ENCODE assay signal across 8 cellular contexts in the genomic region with DNA sequence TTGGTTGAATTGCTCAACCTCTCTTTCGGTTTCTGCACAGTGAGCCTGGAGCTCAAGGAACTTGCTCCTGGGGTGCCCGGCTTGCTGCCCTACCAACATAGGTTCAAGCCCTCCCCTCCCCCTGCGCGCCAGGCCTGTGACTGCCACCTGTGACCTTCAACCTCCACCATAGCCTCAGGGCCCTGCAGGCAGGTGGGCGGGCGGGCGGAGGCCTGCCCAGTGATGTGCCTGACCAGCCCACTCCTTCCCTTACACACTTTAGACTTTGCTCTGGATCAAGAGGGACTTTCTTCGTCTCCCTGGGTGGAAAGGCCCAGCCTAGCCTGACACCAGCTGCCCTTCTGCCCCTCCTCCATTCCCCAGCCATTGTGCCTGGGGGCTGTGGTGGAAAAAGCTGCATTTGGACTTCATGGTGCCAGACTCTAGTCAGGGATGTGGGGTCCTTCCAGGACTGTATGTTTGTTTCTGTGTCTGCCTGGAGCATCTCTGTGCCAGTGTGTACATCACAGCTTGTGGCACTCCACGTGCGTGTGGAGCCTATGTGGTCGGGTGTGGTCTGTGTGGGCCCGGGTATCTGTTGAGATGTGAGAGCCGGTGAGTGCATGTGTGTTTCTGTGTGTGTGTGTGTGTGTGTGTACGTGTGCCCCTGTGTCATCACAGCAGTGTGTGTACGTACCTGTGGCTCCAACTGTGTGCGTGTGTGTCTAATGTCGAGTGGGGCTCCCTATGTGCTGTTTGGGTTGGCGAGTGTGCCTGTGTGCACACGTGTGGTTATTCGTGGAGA. TPM values are rescaled to one million over a fixed set of nuclear protein-coding genes. Genes with fewer than 3 reads are reported as not detected.
A peak's percentile ranks its signal among the peaks of the same experiment; 100 is the strongest.
DNase-seq lines count a peak whose midpoint lies in the region; ATAC-seq, FAIRE-seq and TF ChIP-seq lines count a peak whose summit lies in the region.

No MANE protein-coding gene starts in this region.

- no peaks in the 10 kb centered on the region for H3K27me3 Mint-ChIP-seq in WTC11 (ENCODE audit: low read depth)
- no peaks in the 10 kb centered on the region for H3K27me3 Mint-ChIP-seq in natural killer cell treated with Interleukin-12 subunit alpha and Interleukin-12 subunit beta and Interleukin-15 and Interleukin-18, amount 100 ng/mL, for 72 hours

- no peaks in the 10 kb centered on the region for H3K36me3 ChIP-seq in BE2C

- TF ChIP-seq CTCF in WTC11 (IDR thresholded peaks at IDR 0.05) (no peak), BE2C (IDR thresholded peaks at IDR 0.05; ENCODE audit: low read depth, low read length) (no peak)

- peak overlapping the region; percentile 81; the same call in 1 of the 2 replicates for H3K27ac Mint-ChIP-seq in WTC11
- peak overlapping the region; percentile 42 to 73 for H3K27ac Mint-ChIP-seq in natural killer cell treated with Interleukin-12 subunit alpha and Interleukin-12 subunit beta and Interleukin-15 and Interleukin-18, amount 100 ng/mL, for 72 hours

- H3K36me3 Mint-ChIP-seq in WTC11: no peaks in the 10 kb centered on the region
- peaks cover 4% of the 10 kb centered on the region for H3K36me3 Mint-ChIP-seq in natural killer cell treated with Interleukin-12 subunit alpha and Interleukin-12 subunit beta and Interleukin-15 and Interleukin-18, amount 100 ng/mL, for 72 hours

- DNase-seq in GM12892 (ENCODE audit: insufficient read length) (no peak), WTC11 (ENCODE audit: low spot score) (no peak), NCI-H82 (lab: John Stamatoyannopoulos, UW) (no peak), BE2C (no peak)
- DNase-seq in natural killer cell treated with Interleukin-12 subunit alpha and Interleukin-12 subunit beta and Interleukin-15 and Interleukin-18, amount 100 ng/mL, for 72 hours (ENCODE audit: low spot score): peak; percentile 75

- TF ChIP-seq POLR2A in GM12892 (IDR thresholded peaks at IDR 0.05; ENCODE audit: low read depth, low read length): no peak

- CTCF ChIA-PET in WTC11 (lab: Charles Lee): interaction anchor here (1.7 to 3.8 kb wide), 6 partner anchors 10 to 60 kb away, joined by 4 to 22 read pairs (median 9); a partner anchor contains a TSS

- H3K4me3 Mint-ChIP-seq in WTC11: no peak overlapping the region
- peak overlapping the region; percentile 76 for H3K4me3 Mint-ChIP-seq in natural killer cell treated with Interleukin-12 subunit alpha and Interleukin-12 subunit beta and Interleukin-15 and Interleukin-18, amount 100 ng/mL, for 72 hours

- peaks cover 55% of the 10 kb centered on the region for H3K4me1 Mint-ChIP-seq in WTC11
- peaks cover 56 to 68% of the 10 kb centered on the region in 2 donors for H3K4me1 Mint-ChIP-seq in natural killer cell treated with Interleukin-12 subunit alpha and Interleukin-12 subunit beta and Interleukin-15 and Interleukin-18, amount 100 ng/mL, for 72 hours (ENCODE audit: low read depth in 2 of 2)

- ATAC-seq in HG02623 (IDR thresholded peaks at IDR 0.05; ENCODE audit: unreplicated experiment) (peak; percentile 36), WTC11 (no peak), HG02870 (IDR thresholded peaks at IDR 0.05; ENCODE audit: unreplicated experiment) (no peak), HG02884 (IDR thresholded peaks at IDR 0.05; ENCODE audit: unreplicated experiment) (no peak)
- peak; percentile 75 to 81 for ATAC-seq in natural killer cell treated with Interleukin-12 subunit alpha and Interleukin-12 subunit beta and Interleukin-15 and Interleukin-18, amount 100 ng/mL, for 72 hours

- H3K9me3 Mint-ChIP-seq in WTC11: no peaks in the 10 kb centered on the region
- H3K9me3 Mint-ChIP-seq in natural killer cell treated with Interleukin-12 subunit alpha and Interleukin-12 subunit beta and Interleukin-15 and Interleukin-18, amount 100 ng/mL, for 72 hours: no peaks in the 10 kb centered on the region

- peak; percentile 98 for FAIRE-seq in GM12892 (lab: Jason Lieb, UNC)

- no peaks in the 10 kb centered on the region for H3K9me3 ChIP-seq in BE2C

- no peaks in the 10 kb centered on the region for H3K4me1 ChIP-seq in BE2C

- H3K27me3 ChIP-seq in BE2C: no peaks in the 10 kb centered on the region

- no peak overlapping the region for H3K4me3 ChIP-seq in BE2C (ENCODE audit: low read depth, low read length)

- POLR2A ChIA-PET in WTC11 (lab: Charles Lee): interaction anchor here (1.2 kb wide), 1 partner anchor 10 kb away, joined by 4 read pairs; no protein-coding TSS in a partner anchor

TF ChIP-seq in WTC11, 78 proteins besides CTCF, POLR2A, EP300 and RAD21 (continues in another document):
- TF ChIP-seq TEAD1 (CRISPR knock-in tag; IDR thresholded peaks at IDR 0.05) (no peak), HMGA2 (CRISPR knock-in tag; IDR thresholded peaks at IDR 0.05) (no peak), CBFB (CRISPR knock-in tag; IDR thresholded peaks at IDR 0.05; ENCODE audit: low read depth) (no peak), ELF4 (CRISPR knock-in tag; IDR thresholded peaks at IDR 0.05; ENCODE audit: low read depth) (no peak), ZNF263 (CRISPR knock-in tag; IDR thresholded peaks at IDR 0.05; ENCODE audit: low read depth) (no peak), FOXP1 (CRISPR knock-in tag; IDR thresholded peaks at IDR 0.05; ENCODE audit: borderline replicate concordance) (no peak), NR1H2 (CRISPR knock-in tag; IDR thresholded peaks at IDR 0.05) (no peak), NFE2L1 (CRISPR knock-in tag; IDR thresholded peaks at IDR 0.05) (no peak), ESRRA (CRISPR knock-in tag; IDR thresholded peaks at IDR 0.05; ENCODE audit: borderline replicate concordance) (no peak)
- TF ChIP-seq, protein P1, sequence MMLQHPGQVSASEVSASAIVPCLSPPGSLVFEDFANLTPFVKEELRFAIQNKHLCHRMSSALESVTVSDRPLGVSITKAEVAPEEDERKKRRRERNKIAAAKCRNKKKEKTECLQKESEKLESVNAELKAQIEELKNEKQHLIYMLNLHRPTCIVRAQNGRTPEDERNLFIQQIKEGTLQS (CRISPR knock-in tag; conservative IDR thresholded peaks at IDR 0.05): no peak
- TF ChIP-seq, protein P2, sequence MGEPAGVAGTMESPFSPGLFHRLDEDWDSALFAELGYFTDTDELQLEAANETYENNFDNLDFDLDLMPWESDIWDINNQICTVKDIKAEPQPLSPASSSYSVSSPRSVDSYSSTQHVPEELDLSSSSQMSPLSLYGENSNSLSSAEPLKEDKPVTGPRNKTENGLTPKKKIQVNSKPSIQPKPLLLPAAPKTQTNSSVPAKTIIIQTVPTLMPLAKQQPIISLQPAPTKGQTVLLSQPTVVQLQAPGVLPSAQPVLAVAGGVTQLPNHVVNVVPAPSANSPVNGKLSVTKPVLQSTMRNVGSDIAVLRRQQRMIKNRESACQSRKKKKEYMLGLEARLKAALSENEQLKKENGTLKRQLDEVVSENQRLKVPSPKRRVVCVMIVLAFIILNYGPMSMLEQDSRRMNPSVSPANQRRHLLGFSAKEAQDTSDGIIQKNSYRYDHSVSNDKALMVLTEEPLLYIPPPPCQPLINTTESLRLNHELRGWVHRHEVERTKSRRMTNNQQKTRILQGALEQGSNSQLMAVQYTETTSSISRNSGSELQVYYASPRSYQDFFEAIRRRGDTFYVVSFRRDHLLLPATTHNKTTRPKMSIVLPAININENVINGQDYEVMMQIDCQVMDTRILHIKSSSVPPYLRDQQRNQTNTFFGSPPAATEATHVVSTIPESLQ (CRISPR knock-in tag; IDR thresholded peaks at IDR 0.05): no peak
- TF ChIP-seq, protein P3, sequence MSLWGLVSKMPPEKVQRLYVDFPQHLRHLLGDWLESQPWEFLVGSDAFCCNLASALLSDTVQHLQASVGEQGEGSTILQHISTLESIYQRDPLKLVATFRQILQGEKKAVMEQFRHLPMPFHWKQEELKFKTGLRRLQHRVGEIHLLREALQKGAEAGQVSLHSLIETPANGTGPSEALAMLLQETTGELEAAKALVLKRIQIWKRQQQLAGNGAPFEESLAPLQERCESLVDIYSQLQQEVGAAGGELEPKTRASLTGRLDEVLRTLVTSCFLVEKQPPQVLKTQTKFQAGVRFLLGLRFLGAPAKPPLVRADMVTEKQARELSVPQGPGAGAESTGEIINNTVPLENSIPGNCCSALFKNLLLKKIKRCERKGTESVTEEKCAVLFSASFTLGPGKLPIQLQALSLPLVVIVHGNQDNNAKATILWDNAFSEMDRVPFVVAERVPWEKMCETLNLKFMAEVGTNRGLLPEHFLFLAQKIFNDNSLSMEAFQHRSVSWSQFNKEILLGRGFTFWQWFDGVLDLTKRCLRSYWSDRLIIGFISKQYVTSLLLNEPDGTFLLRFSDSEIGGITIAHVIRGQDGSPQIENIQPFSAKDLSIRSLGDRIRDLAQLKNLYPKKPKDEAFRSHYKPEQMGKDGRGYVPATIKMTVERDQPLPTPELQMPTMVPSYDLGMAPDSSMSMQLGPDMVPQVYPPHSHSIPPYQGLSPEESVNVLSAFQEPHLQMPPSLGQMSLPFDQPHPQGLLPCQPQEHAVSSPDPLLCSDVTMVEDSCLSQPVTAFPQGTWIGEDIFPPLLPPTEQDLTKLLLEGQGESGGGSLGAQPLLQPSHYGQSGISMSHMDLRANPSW (CRISPR knock-in tag; conservative IDR thresholded peaks at IDR 0.05; ENCODE audit: low read depth): no peak
- TF ChIP-seq, protein P4, sequence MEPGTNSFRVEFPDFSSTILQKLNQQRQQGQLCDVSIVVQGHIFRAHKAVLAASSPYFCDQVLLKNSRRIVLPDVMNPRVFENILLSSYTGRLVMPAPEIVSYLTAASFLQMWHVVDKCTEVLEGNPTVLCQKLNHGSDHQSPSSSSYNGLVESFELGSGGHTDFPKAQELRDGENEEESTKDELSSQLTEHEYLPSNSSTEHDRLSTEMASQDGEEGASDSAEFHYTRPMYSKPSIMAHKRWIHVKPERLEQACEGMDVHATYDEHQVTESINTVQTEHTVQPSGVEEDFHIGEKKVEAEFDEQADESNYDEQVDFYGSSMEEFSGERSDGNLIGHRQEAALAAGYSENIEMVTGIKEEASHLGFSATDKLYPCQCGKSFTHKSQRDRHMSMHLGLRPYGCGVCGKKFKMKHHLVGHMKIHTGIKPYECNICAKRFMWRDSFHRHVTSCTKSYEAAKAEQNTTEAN (CRISPR knock-in tag; IDR thresholded peaks at IDR 0.05): no peak

RNA-seq across cellular contexts. Expression of a gene that starts 9.5 kb away (rescaled TPM):
- polyA plus RNA-seq in GM12892 (2012; ENCODE audit: missing spikeins): 46.9 TPM
- 16.7 to 19.2 TPM (median 18.0 TPM) in 3 replicates for total RNA-seq in WTC11 (2021)
- total RNA-seq in natural killer cell treated with Interleukin-12 subunit alpha and Interleukin-12 subunit beta and Interleukin-15 and Interleukin-18, amount 100 ng/mL, for 72 hours: 10 to 100 TPM; 14.1 to 34.9 TPM
- 0.39 TPM for polyA plus RNA-seq in BE2C (2012; ENCODE audit: insufficient read depth, insufficient read length, low read depth)

RNA-seq across cellular contexts. Expression of a gene that starts 40.3 kb away (rescaled TPM):
- polyA plus RNA-seq in GM12892 (2012; ENCODE audit: missing spikeins): 20.8 TPM
- 26.3 to 28.0 TPM (median 27.1 TPM) in 3 replicates for total RNA-seq in WTC11 (2021)
- 10 to 100 TPM; 33.1 to 51.6 TPM for total RNA-seq in natural killer cell treated with Interleukin-12 subunit alpha and Interleukin-12 subunit beta and Interleukin-15 and Interleukin-18, amount 100 ng/mL, for 72 hours
- polyA plus RNA-seq in BE2C (2012; ENCODE audit: insufficient read depth, insufficient read length, low read depth): 14.9 TPM

Comparison
In these comparisons a context has a peak if more than half of its experiments do, and no peak if none do; other contexts are left out.
1. ATAC-seq: peak in HG02623 (single experiment) and natural killer cell treated with Interleukin-12 subunit alpha and Interleukin-12 subunit beta and Interleukin-15 and Interleukin-18, amount 100 ng/mL, for 72 hours (2 of 2); none in WTC11 (single experiment), HG02870 (single experiment) and HG02884 (single experiment).